8 cellular contexts compared by ENCODE assay signal in genomic region chr10:24822557-24822956, GRCh38.
A peak's percentile ranks its signal among the peaks of the same experiment; 100 is the strongest.
DNase-seq lines count a peak whose midpoint lies in the region; ATAC-seq and TF ChIP-seq lines count a peak whose summit lies in the region.

No MANE protein-coding gene starts in this region.

- DNase-seq in occipital lobe (lab: John Stamatoyannopoulos, UW) (peak; percentile 24), COLO668 (lab: John Stamatoyannopoulos, UW; ENCODE audit: unreplicated experiment) (no peak), left ventricle myocardium inferior (no peak)
- DNase-seq in activated CD4-positive, CD25-positive, alpha-beta regulatory T cell (lab: John Stamatoyannopoulos, UW), result no peak

- no peaks in the 10 kb centered on the region for H3K4me1 ChIP-seq in left ventricle myocardium inferior

- H3K36me3 ChIP-seq in left ventricle myocardium inferior, result no peaks in the 10 kb centered on the region

- H3K27ac ChIP-seq in left ventricle myocardium inferior (replicated peaks), result no peak overlapping the region

- no peaks in the 10 kb centered on the region for H3K27me3 ChIP-seq in left ventricle myocardium inferior (ENCODE audit: low read depth)

- no peak overlapping the region for H3K4me3 ChIP-seq in left ventricle myocardium inferior

- ATAC-seq in GM18508 (IDR thresholded peaks at IDR 0.05; ENCODE audit: insufficient read depth, unreplicated experiment), result peak; percentile 86
- peak; percentile 73 for ATAC-seq in GM21390 (IDR thresholded peaks at IDR 0.05; ENCODE audit: unreplicated experiment)
- ATAC-seq in HG03378 (IDR thresholded peaks at IDR 0.05; ENCODE audit: unreplicated experiment), result peak; percentile 90
- ATAC-seq in GM21528 (IDR thresholded peaks at IDR 0.05; ENCODE audit: low FRiP score, unreplicated experiment), result no peak

- TF ChIP-seq CTCF in left ventricle myocardium inferior (IDR thresholded peaks at IDR 0.05; ENCODE audit: borderline replicate concordance), result no peak

- intact Hi-C loops in left ventricle myocardium inferior (cut with micrococcal nuclease), result no loop called here

- H3K9me3 ChIP-seq in left ventricle myocardium inferior (replicated peaks), result no peaks in the 10 kb centered on the region
